Comparison of ENCODE assay signal across 20 cellular contexts in the genomic region with DNA sequence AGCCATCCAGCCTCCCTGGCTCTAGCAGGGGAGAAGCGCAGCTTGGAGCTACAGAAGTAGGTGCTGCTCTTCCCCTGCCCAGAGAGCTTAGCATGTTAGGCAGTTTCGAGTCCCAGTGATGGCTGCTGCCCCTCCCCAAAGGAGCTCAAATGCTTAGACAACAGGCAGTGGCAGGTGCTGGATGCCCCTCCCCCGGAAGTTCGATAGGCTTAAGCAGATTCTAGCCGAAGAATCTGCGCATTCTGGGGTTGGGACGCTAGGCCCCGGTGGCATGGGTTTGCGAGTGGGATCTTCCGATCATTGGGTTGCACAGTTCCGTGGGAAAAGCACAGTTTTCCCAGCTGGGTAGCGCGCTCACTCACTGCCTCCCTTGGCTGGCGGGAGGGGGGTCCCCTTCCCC.
"Had no signal": no experiment of that assay in that cellular context is flagged by ENCODE, and none has a peak within 500 bp of the region (broad histone marks: within the 10 kb centered on the region; RNA-seq: fewer than 3 reads in every experiment).

No MANE protein-coding gene starts in this region.

- H3K27me3 ChIP-seq: colonic mucosa, esophagus squamous epithelium, gastrocnemius medialis, heart right ventricle, left lung had no signal

- H3K27ac ChIP-seq: colonic mucosa, esophagus squamous epithelium, gastrocnemius medialis, heart right ventricle, left lung had no signal

- DNase-seq: colonic mucosa; cortex of kidney; effector CD8-positive, alpha-beta T cell; effector memory CD8-positive, alpha-beta T cell; endodermal cell; erythroblast; esophagus squamous epithelium; foreskin fibroblast; foreskin melanocyte; gastrocnemius medialis; glutamatergic neuron; head of caudate nucleus; heart right ventricle; hippocampal formation; left cardiac atrium; left ventricle myocardium superior; mesendoderm; midbrain had no signal

- H3K36me3 ChIP-seq: colonic mucosa, esophagus squamous epithelium, gastrocnemius medialis, heart right ventricle, left lung had no signal

- H3K4me3 ChIP-seq: colonic mucosa, esophagus squamous epithelium, gastrocnemius medialis, heart right ventricle, left lung, lung had no signal

- H3K9me3 ChIP-seq: colonic mucosa, gastrocnemius medialis had no signal

- H3K4me1 ChIP-seq: colonic mucosa, esophagus squamous epithelium, gastrocnemius medialis, heart right ventricle, left lung had no signal
